28 cellular contexts compared by ENCODE assay signal in genomic region chr17:4448197-4448980, GRCh38. TPM values are rescaled to one million over a fixed set of nuclear protein-coding genes. Genes with fewer than 3 reads are reported as not detected.
A peak's percentile ranks its signal among the peaks of the same experiment; 100 is the strongest.
DNase-seq lines count a peak whose midpoint lies in the region; ATAC-seq and TF ChIP-seq lines count a peak whose summit lies in the region.
"Had no signal": no experiment of that assay in that cellular context is flagged by ENCODE, and none has a peak within 500 bp of the region (broad histone marks: within the 10 kb centered on the region; RNA-seq: fewer than 3 reads in every experiment).

No MANE protein-coding gene starts in this region.

- peak overlapping the region; percentile 64 for H3K4me3 Mint-ChIP-seq in T-helper 17 cell
- H3K4me3 Mint-ChIP-seq: activated T-cell treated with anti-CD3 and anti-CD28 coated beads, Interleukin-2, amount 50 U/mL, for 24 hours; endodermal cell; nephron progenitor cell; T-cell had no signal

- H3K4me3 ChIP-seq in fibroblast of mammary gland (ENCODE audit: control insufficient read depth, low read depth, low read length), result no peak overlapping the region
- H3K4me3 ChIP-seq in spleen, result no peak overlapping the region
- H3K4me3 ChIP-seq: BLaER1, breast epithelium, colonic mucosa, lung had no signal

- WGBS in spleen, 5 donors, result 60 to 81% (median 74%) methylated on average over 7 to 11 of the region's 11 CpGs

- intact Hi-C loops in spleen (cut with DNase I; ENCODE audit: low total_unique reads), result no loop called here

- no peaks in the 10 kb centered on the region for H3K36me3 ChIP-seq in spleen
- H3K36me3 ChIP-seq: BLaER1, breast epithelium, colonic mucosa had no signal

- no peaks in the 10 kb centered on the region for H3K36me3 Mint-ChIP-seq in T-helper 17 cell (ENCODE audit: low read depth)
- H3K36me3 Mint-ChIP-seq: T-cell had no signal

- TF ChIP-seq POLR2A in spleen (IDR thresholded peaks at IDR 0.05), result no peak

- H3K27me3 ChIP-seq in spleen (replicated peaks in 1 of 7), result no peaks in the 10 kb centered on the region
- H3K27me3 ChIP-seq: BLaER1, breast epithelium, colonic mucosa had no signal

- ATAC-seq in T-helper 17 cell (no peak), HG03565 (IDR thresholded peaks at IDR 0.05; ENCODE audit: unreplicated experiment) (no peak)
- ATAC-seq: T-cell had no signal

- H3K4me1 Mint-ChIP-seq in T-helper 17 cell, result peaks cover 6% of the 10 kb centered on the region
- H3K4me1 Mint-ChIP-seq: endodermal cell, T-cell had no signal

- no peak overlapping the region for H3K27ac Mint-ChIP-seq in T-helper 17 cell
- H3K27ac Mint-ChIP-seq: activated T-cell treated with anti-CD3 and anti-CD28 coated beads, Interleukin-2, amount 50 U/mL, for 24 hours; endodermal cell; T-cell had no signal

- peak; percentile 48 for DNase-seq in DMS 273 (lab: John Stamatoyannopoulos, UW; ENCODE audit: unreplicated experiment)
- no peak for DNase-seq in DMS 273 treated with DMSO at 0.1 percent for 48 hours (lab: John Stamatoyannopoulos, UW)
- DNase-seq in T-helper 17 cell, result no peak
- DNase-seq in fibroblast of mammary gland (ENCODE audit: low read depth), result peak; percentile 4
- no peak for DNase-seq in spleen
- DNase-seq in NCI-H1105 treated with DMSO at 0.1 percent for 48 hours (lab: John Stamatoyannopoulos, UW), result no peak
- DNase-seq in AML-193 (lab: John Stamatoyannopoulos, UW), result no peak
- DNase-seq: activated CD4-positive, alpha-beta T cell treated with anti-CD3 and anti-CD28 coated beads for 4 hours; activated CD8-positive, alpha-beta memory T cell treated with anti-CD3 and anti-CD28 coated beads for 24 hours; activated naive CD4-positive, alpha-beta T cell; activated T-cell treated with anti-CD3 and anti-CD28 coated beads, Interleukin-2, amount 50 U/mL, for 24 hours; amniotic stem cell; Calu3; colonic mucosa; EL; endodermal cell; Karpas-422; kidney; NCI-H1694 treated with DMSO at 0.1 percent for 48 hours; NCI-H2171 treated with DMSO at 0.1 percent for 48 hours; NCI-H526; nephron progenitor cell; T-cell had no signal

- peaks cover 17 to 72% (median 47%) of the 10 kb centered on the region in 6 donors for H3K4me1 ChIP-seq in spleen
- H3K4me1 ChIP-seq: breast epithelium had no signal

- no peaks in the 10 kb centered on the region for H3K9me3 ChIP-seq in T-helper 17 cell (ENCODE audit: control insufficient read depth, low read length, poor library complexity, severe bottlenecking)
- H3K9me3 ChIP-seq in spleen, result no peaks in the 10 kb centered on the region
- H3K9me3 ChIP-seq: BLaER1, breast epithelium, colonic mucosa had no signal

- H3K27ac ChIP-seq in spleen, result peak overlapping the region in 6 of 8 donors; percentile 29 to 73 (median 56)
- H3K27ac ChIP-seq: 22Rv1, BLaER1, breast epithelium, colonic mucosa had no signal

- TF ChIP-seq CTCF in fibroblast of mammary gland (conservative IDR thresholded peaks at IDR 0.05; ENCODE audit: control insufficient read depth, insufficient read depth, low read depth, low read length), result no peak
- TF ChIP-seq CTCF in spleen (IDR thresholded peaks at IDR 0.05 in 8 of 11, conservative IDR thresholded peaks at IDR 0.05 in 3 of 11), result no peak

- H3K27me3 Mint-ChIP-seq in T-helper 17 cell, result peaks cover 10% of the 10 kb centered on the region
- H3K27me3 Mint-ChIP-seq: activated T-cell treated with anti-CD3 and anti-CD28 coated beads, Interleukin-2, amount 50 U/mL, for 24 hours; T-cell had no signal

RNA-seq across cellular contexts. Expression of gene SPNS3, which starts 14.6 kb away (rescaled TPM):
- total RNA-seq in T-helper 17 cell (1 to 10 TPM; 1.8 to 1.9 TPM), spleen (1 to 10 TPM; 1.1 to 4.7 (median 3.6) TPM)
- 1 to 10 TPM; 2.8 to 7.2 (median 4.3) TPM for polyA plus RNA-seq in spleen
- total RNA-seq: endodermal cell had no signal

RNA-seq across cellular contexts. Expression of gene SPNS2, which starts 50.3 kb away (rescaled TPM):
- under 1 TPM; 0.22 to 0.73 TPM for total RNA-seq in T-helper 17 cell
- 10 to 100 TPM; 19.6 to 53.5 (median 36.6) TPM for total RNA-seq in spleen
- polyA plus RNA-seq in spleen, result 10 to 100 TPM in 2 of 3 donors, 1 to 10 TPM in 1; 8.1 to 20.4 (median 13.2) TPM

Comparison
In these comparisons a context has a peak if more than half of its experiments do, and no peak if none do; other contexts are left out.
1. DNase-seq: peak in DMS 273 (single experiment) and fibroblast of mammary gland (single experiment); none in DMS 273 treated with DMSO at 0.1 percent for 48 hours (single experiment), T-helper 17 cell (0 of 3), spleen (single experiment), NCI-H1105 treated with DMSO at 0.1 percent for 48 hours (single experiment) and AML-193 (0 of 2).
2. RNA of gene SPNS2, which starts 50.3 kb away (total RNA-seq): 19.6 to 53.5 TPM in spleen; 0.22 to 0.73 TPM in T-helper 17 cell; every median in the first group is over 10 times any median in the second.